2 cellular contexts compared by ENCODE assay signal in genomic region chr22:43919106-43919965, GRCh38.
TF ChIP-seq lines count a peak whose summit lies in the region.

No MANE protein-coding gene starts in this region.

TF ChIP-seq in liver, 16 proteins besides CTCF, POLR2A, EP300 and RAD21:
- peak; percentile 79 for TF ChIP-seq REST (IDR thresholded peaks at IDR 0.05)
- no peak for TF ChIP-seq FOXA1 (IDR thresholded peaks at IDR 0.05)
- peak; percentile 41 for TF ChIP-seq TAF1 (conservative IDR thresholded peaks at IDR 0.05)
- TF ChIP-seq, protein P1, sequence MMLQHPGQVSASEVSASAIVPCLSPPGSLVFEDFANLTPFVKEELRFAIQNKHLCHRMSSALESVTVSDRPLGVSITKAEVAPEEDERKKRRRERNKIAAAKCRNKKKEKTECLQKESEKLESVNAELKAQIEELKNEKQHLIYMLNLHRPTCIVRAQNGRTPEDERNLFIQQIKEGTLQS (IDR thresholded peaks at IDR 0.05) = no peak
- TF ChIP-seq EGR1 (IDR thresholded peaks at IDR 0.05; ENCODE audit: low read depth in 2 of 2) = peak in 1 of 2 donors; percentile 32
- TF ChIP-seq YY1 (IDR thresholded peaks at IDR 0.05) = peak; percentile 86
- no peak for TF ChIP-seq HNF4G (IDR thresholded peaks at IDR 0.05)
- TF ChIP-seq, protein P2, sequence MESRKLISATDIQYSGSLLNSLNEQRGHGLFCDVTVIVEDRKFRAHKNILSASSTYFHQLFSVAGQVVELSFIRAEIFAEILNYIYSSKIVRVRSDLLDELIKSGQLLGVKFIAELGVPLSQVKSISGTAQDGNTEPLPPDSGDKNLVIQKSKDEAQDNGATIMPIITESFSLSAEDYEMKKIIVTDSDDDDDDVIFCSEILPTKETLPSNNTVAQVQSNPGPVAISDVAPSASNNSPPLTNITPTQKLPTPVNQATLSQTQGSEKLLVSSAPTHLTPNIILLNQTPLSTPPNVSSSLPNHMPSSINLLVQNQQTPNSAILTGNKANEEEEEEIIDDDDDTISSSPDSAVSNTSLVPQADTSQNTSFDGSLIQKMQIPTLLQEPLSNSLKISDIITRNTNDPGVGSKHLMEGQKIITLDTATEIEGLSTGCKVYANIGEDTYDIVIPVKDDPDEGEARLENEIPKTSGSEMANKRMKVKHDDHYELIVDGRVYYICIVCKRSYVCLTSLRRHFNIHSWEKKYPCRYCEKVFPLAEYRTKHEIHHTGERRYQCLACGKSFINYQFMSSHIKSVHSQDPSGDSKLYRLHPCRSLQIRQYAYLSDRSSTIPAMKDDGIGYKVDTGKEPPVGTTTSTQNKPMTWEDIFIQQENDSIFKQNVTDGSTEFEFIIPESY (IDR thresholded peaks at IDR 0.05) = peak; percentile 53
- peak in 1 of 2 donors; percentile 84 for TF ChIP-seq RXRA (IDR thresholded peaks at IDR 0.05)
- no peak for TF ChIP-seq FOXA2 (IDR thresholded peaks at IDR 0.05)
- TF ChIP-seq GABPA (IDR thresholded peaks at IDR 0.05 in 1 of 2, conservative IDR thresholded peaks at IDR 0.05 in 1 of 2) = no peak
- TF ChIP-seq HNF4A (conservative IDR thresholded peaks at IDR 0.05) = peak; percentile 36 to 75
- TF ChIP-seq, protein P3, sequence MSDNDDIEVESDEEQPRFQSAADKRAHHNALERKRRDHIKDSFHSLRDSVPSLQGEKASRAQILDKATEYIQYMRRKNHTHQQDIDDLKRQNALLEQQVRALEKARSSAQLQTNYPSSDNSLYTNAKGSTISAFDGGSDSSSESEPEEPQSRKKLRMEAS (IDR thresholded peaks at IDR 0.05) = peak; percentile 56
- no peak for TF ChIP-seq NR2F2 (IDR thresholded peaks at IDR 0.05)
- peak; percentile 36 for TF ChIP-seq SP1 (IDR thresholded peaks at IDR 0.05)
- TF ChIP-seq JUND (IDR thresholded peaks at IDR 0.05) = peak in 1 of 2 donors; percentile 25

TF ChIP-seq in HepG2, 621 proteins besides CTCF, POLR2A, EP300 and RAD21:
- TF ChIP-seq HIC2 (CRISPR knock-in tag; IDR thresholded peaks at IDR 0.05; ENCODE audit: low read depth) = no peak
- TF ChIP-seq, protein P4, sequence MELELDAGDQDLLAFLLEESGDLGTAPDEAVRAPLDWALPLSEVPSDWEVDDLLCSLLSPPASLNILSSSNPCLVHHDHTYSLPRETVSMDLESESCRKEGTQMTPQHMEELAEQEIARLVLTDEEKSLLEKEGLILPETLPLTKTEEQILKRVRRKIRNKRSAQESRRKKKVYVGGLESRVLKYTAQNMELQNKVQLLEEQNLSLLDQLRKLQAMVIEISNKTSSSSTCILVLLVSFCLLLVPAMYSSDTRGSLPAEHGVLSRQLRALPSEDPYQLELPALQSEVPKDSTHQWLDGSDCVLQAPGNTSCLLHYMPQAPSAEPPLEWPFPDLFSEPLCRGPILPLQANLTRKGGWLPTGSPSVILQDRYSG (CRISPR knock-in tag; IDR thresholded peaks at IDR 0.05) = no peak
- no peak for TF ChIP-seq ZNF337 (CRISPR knock-in tag; IDR thresholded peaks at IDR 0.05; ENCODE audit: borderline replicate concordance, low read depth)
- no peak for TF ChIP-seq ZNF577 (CRISPR knock-in tag; IDR thresholded peaks at IDR 0.05; ENCODE audit: borderline replicate concordance, low read depth)
- no peak for TF ChIP-seq CBX2 (IDR thresholded peaks at IDR 0.05; ENCODE audit: low read depth, low read length)
- no peak for TF ChIP-seq CBX2 (CRISPR knock-in tag; IDR thresholded peaks at IDR 0.05; ENCODE audit: low read depth)
- no peak for TF ChIP-seq ZNF343 (CRISPR knock-in tag; IDR thresholded peaks at IDR 0.05)
- TF ChIP-seq ZNF773 (CRISPR knock-in tag; IDR thresholded peaks at IDR 0.05; ENCODE audit: borderline replicate concordance) = no peak
- TF ChIP-seq ZNF468 (CRISPR knock-in tag; IDR thresholded peaks at IDR 0.05) = no peak
- no peak for TF ChIP-seq ZNF280B (CRISPR knock-in tag; IDR thresholded peaks at IDR 0.05; ENCODE audit: borderline replicate concordance)
- TF ChIP-seq ZNF33A (CRISPR knock-in tag; IDR thresholded peaks at IDR 0.05; ENCODE audit: borderline replicate concordance) = no peak
TF ChIP-seq in HepG2: peak in this region for 0.
